Comparison of ENCODE assay signal across 18 cellular contexts in the genomic region with DNA sequence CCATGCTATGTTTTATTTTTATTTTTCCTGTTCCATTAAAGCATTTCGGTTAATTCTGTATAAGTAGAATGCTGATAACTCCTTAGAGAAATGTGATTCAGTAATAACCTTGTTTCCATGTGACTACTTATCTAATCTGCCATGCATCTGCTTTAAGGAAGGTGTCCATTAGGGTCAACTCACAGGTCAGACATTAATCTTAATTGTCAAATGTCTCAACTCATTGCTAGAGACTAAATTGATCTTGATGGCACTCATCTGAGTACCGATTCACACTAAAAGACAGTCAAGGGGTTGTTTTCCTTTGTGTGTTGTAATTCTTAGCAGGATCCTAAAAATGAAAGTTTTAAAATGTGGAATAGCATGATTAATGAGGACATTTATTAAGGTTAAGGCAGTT. TPM values are rescaled to one million over a fixed set of nuclear protein-coding genes. Genes with fewer than 3 reads are reported as not detected.
DNase-seq lines count a peak whose midpoint lies in the region; ATAC-seq and TF ChIP-seq lines count a peak whose summit lies in the region.
"Had no signal": no experiment of that assay in that cellular context is flagged by ENCODE, and none has a peak within 500 bp of the region (broad histone marks: within the 10 kb centered on the region; RNA-seq: fewer than 3 reads in every experiment).

No MANE protein-coding gene starts in this region.

- TF ChIP-seq CTCF in glutamatergic neuron (IDR thresholded peaks at IDR 0.05; ENCODE audit: partially characterized antibody, unreplicated experiment) (no peak), smooth muscle cell (IDR thresholded peaks at IDR 0.05; ENCODE audit: borderline replicate concordance, insufficient read depth, poor library complexity, severe bottlenecking) (no peak)

- no peak for ATAC-seq in Right ventricle myocardium inferior
- ATAC-seq: stimulated activated memory B cell treated with anti-CD40 and anti-IgM and Interleukin-4, amounts not matched to agents 10 μg/mL and 1 μg/mL and 100 μg/mL, for 72 hours had no signal

- H3K4me1 Mint-ChIP-seq in glutamatergic neuron (ENCODE audit: low read depth, unreplicated experiment) = peaks cover 39% of the 10 kb centered on the region
- H3K4me1 Mint-ChIP-seq: activated CD4-positive, alpha-beta T cell treated with anti-CD3 and anti-CD28 coated beads, Interleukin-2, amount 10 ng/mL, durations not matched to agents 7 days and 5 days; stimulated activated memory B cell treated with anti-CD40 and anti-IgM and Interleukin-4, amounts not matched to agents 10 μg/mL and 1 μg/mL and 100 μg/mL, for 72 hours had no signal

- DNase-seq in adipocyte (ENCODE audit: low read depth) (no peak), glutamatergic neuron (no peak), smooth muscle cell (lab: John Stamatoyannopoulos, UW; ENCODE audit: unreplicated experiment) (no peak), NCI-H510A (lab: John Stamatoyannopoulos, UW) (no peak), NAMALWA (ENCODE audit: low spot score) (no peak), Right ventricle myocardium inferior (ENCODE audit: missing footprints) (no peak), DMS53 treated with DMSO at 0.1 percent for 48 hours (lab: John Stamatoyannopoulos, UW; ENCODE audit: unreplicated experiment) (no peak)
- DNase-seq: activated CD4-positive, alpha-beta T cell treated with anti-CD3 and anti-CD28 coated beads, Interleukin-2, amount 10 ng/mL, durations not matched to agents 7 days and 5 days; activated T-cell treated with anti-CD3 and anti-CD28 coated beads, Interleukin-2, amount 50 U/mL, for 24 hours; C1 segment of cervical spinal cord; dorsolateral prefrontal cortex; NCI-H146; NCI-H510A treated with DMSO at 0.1 percent for 48 hours had no signal

- H3K27ac ChIP-seq in HUES6 (ENCODE audit: low read depth, low read length) (peak overlapping the region; percentile 85), smooth muscle cell (ENCODE audit: low read depth) (peak overlapping the region; percentile 85)
- H3K27ac ChIP-seq: KMS-11, RWPE1 had no signal

- H3K9ac ChIP-seq in HUES6 (ENCODE audit: low read length) = peak overlapping the region; percentile 63
- H3K9ac ChIP-seq in adipocyte (ENCODE audit: low read length) = peak overlapping the region; percentile 49
- H3K9ac ChIP-seq in smooth muscle cell (ENCODE audit: low read depth) = peak overlapping the region; percentile 71
- H3K9ac ChIP-seq: KMS-11 had no signal

- peak overlapping the region; percentile 48 for H3K4me3 ChIP-seq in HUES6 (ENCODE audit: low read depth, low read length)
- H3K4me3 ChIP-seq in adipocyte (ENCODE audit: low read length) = peak overlapping the region; percentile 47
- no peak overlapping the region for H3K4me3 ChIP-seq in smooth muscle cell
- H3K4me3 ChIP-seq: dorsolateral prefrontal cortex had no signal

- intact Hi-C loops in Right ventricle myocardium inferior (cut with DNase I) = no loop called here

- no peak overlapping the region for H2AFZ ChIP-seq in smooth muscle cell (ENCODE audit: low read depth)

- 67% methylated on average over 2 of the region's 2 CpGs for WGBS in smooth muscle cell (ENCODE audit: low lambda C conversion rate)

- peak overlapping the region; percentile 75 for H3K27ac Mint-ChIP-seq in glutamatergic neuron (ENCODE audit: unreplicated experiment)
- H3K27ac Mint-ChIP-seq: activated CD4-positive, alpha-beta T cell treated with anti-CD3 and anti-CD28 coated beads, Interleukin-2, amount 10 ng/mL, durations not matched to agents 7 days and 5 days; activated T-cell treated with anti-CD3 and anti-CD28 coated beads, Interleukin-2, amount 50 U/mL, for 24 hours; stimulated activated memory B cell treated with anti-CD40 and anti-IgM and Interleukin-4, amounts not matched to agents 10 μg/mL and 1 μg/mL and 100 μg/mL, for 72 hours; T-helper 2 cell treated with Interferon-gamma antibody and Interleukin-4, amounts not matched to agents 5 μg/mL and 100 μg/mL, for 36 hours had no signal

- peaks cover 57% of the 10 kb centered on the region for H3K4me1 ChIP-seq in HUES6 (ENCODE audit: control insufficient read depth, insufficient read depth, low read length)
- H3K4me1 ChIP-seq in adipocyte (ENCODE audit: control insufficient read depth, insufficient read depth, low read length) = peaks cover 70% of the 10 kb centered on the region
- peaks cover 29% of the 10 kb centered on the region for H3K4me1 ChIP-seq in smooth muscle cell (ENCODE audit: low read depth)

- peak overlapping the region; percentile 26 for H3K4me3 Mint-ChIP-seq in glutamatergic neuron (ENCODE audit: unreplicated experiment)
- H3K4me3 Mint-ChIP-seq: activated CD4-positive, alpha-beta T cell treated with anti-CD3 and anti-CD28 coated beads, Interleukin-2, amount 10 ng/mL, durations not matched to agents 7 days and 5 days; activated T-cell treated with anti-CD3 and anti-CD28 coated beads, Interleukin-2, amount 50 U/mL, for 24 hours; stimulated activated memory B cell treated with anti-CD40 and anti-IgM and Interleukin-4, amounts not matched to agents 10 μg/mL and 1 μg/mL and 100 μg/mL, for 72 hours; T-helper 2 cell treated with Interferon-gamma antibody and Interleukin-4, amounts not matched to agents 5 μg/mL and 100 μg/mL, for 36 hours had no signal

- H3K36me3 Mint-ChIP-seq in glutamatergic neuron (ENCODE audit: unreplicated experiment) = no peaks in the 10 kb centered on the region
- H3K36me3 Mint-ChIP-seq: stimulated activated memory B cell treated with anti-CD40 and anti-IgM and Interleukin-4, amounts not matched to agents 10 μg/mL and 1 μg/mL and 100 μg/mL, for 72 hours had no signal

- no peaks in the 10 kb centered on the region for H3K9me3 Mint-ChIP-seq in glutamatergic neuron (ENCODE audit: unreplicated experiment)
- H3K9me3 Mint-ChIP-seq: activated CD4-positive, alpha-beta T cell treated with anti-CD3 and anti-CD28 coated beads, Interleukin-2, amount 10 ng/mL, durations not matched to agents 7 days and 5 days; activated T-cell treated with anti-CD3 and anti-CD28 coated beads, Interleukin-2, amount 50 U/mL, for 24 hours; stimulated activated memory B cell treated with anti-CD40 and anti-IgM and Interleukin-4, amounts not matched to agents 10 μg/mL and 1 μg/mL and 100 μg/mL, for 72 hours; T-helper 2 cell treated with Interferon-gamma antibody and Interleukin-4, amounts not matched to agents 5 μg/mL and 100 μg/mL, for 36 hours had no signal

- H3K4me2 ChIP-seq in smooth muscle cell = no peak overlapping the region
- H3K4me2 ChIP-seq: KMS-11 had no signal

- H3K27me3 ChIP-seq in HUES6 (ENCODE audit: control insufficient read depth, insufficient read depth, low read length) (no peaks in the 10 kb centered on the region), adipocyte (replicated peaks; ENCODE audit: control insufficient read depth, insufficient read depth, low read length) (no peaks in the 10 kb centered on the region), smooth muscle cell (ENCODE audit: low read depth) (no peaks in the 10 kb centered on the region)
- H3K27me3 ChIP-seq: dorsolateral prefrontal cortex had no signal

- peaks cover 12% of the 10 kb centered on the region for H3F3A ChIP-seq in smooth muscle cell (ENCODE audit: low read depth)

- H3K9me3 ChIP-seq in HUES6 (ENCODE audit: control insufficient read depth, insufficient read depth, low read depth, low read length) (no peaks in the 10 kb centered on the region), adipocyte (ENCODE audit: control insufficient read depth, low read length) (no peaks in the 10 kb centered on the region), smooth muscle cell (replicated peaks; ENCODE audit: low read depth) (no peaks in the 10 kb centered on the region)

- H3K36me3 ChIP-seq in HUES6 (ENCODE audit: control insufficient read depth, insufficient read depth, low read length) = no peaks in the 10 kb centered on the region
- no peaks in the 10 kb centered on the region for H3K36me3 ChIP-seq in adipocyte (ENCODE audit: control insufficient read depth, insufficient read depth, low read length, severe bottlenecking)
- no peaks in the 10 kb centered on the region for H3K36me3 ChIP-seq in smooth muscle cell (ENCODE audit: low read depth)

- H4K20me1 ChIP-seq in smooth muscle cell (ENCODE audit: low read depth) = peaks cover 76% of the 10 kb centered on the region

- H3K27me3 Mint-ChIP-seq in glutamatergic neuron (ENCODE audit: unreplicated experiment) = peaks cover 2% of the 10 kb centered on the region

- peaks cover 90% of the 10 kb centered on the region for H3K79me2 ChIP-seq in smooth muscle cell (ENCODE audit: low read depth)

RNA-seq across cellular contexts. Expression of gene ITSN1, which starts 41.8 kb away (rescaled TPM):
- total RNA-seq in glutamatergic neuron (ENCODE audit: unreplicated experiment) (89.1 TPM), smooth muscle cell (39.8 and 76.5 TPM in 2 replicates), Right ventricle myocardium inferior (42.5 TPM)
- polyA plus RNA-seq in smooth muscle cell = 36.4 and 41.8 TPM in 2 replicates

RNA-seq across cellular contexts. Expression of gene CRYZL1, which starts 42.5 kb away (rescaled TPM):
- 50.3 TPM for total RNA-seq in glutamatergic neuron (ENCODE audit: unreplicated experiment)
- total RNA-seq in smooth muscle cell = 36.7 and 48.3 TPM in 2 replicates
- 37.7 and 39.9 TPM in 2 replicates for polyA plus RNA-seq in smooth muscle cell
- total RNA-seq in Right ventricle myocardium inferior = 23.2 TPM
